Comparison of ENCODE assay signal across 1 cellular context in the genomic region with DNA sequence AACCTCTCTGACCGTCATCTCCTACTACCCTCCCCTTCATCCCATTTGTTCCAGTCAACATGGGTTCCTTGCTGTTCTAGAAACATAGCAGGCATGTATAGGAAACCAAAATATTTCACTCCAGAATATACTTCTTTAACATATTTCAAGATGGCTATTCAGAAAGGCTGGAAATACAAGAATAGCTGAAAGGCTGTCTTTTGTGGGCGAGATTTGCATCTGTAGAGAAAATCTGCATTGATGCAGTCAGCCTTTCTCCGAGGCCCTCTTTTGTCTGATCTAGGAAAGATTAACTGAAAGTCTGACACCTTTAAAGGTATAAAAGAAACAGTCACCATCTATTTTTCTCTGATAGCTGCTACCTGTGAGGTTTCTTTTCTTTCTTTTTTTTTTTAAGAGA.
TF ChIP-seq lines count a peak whose summit lies in the region.

No MANE protein-coding gene starts in this region.

TF ChIP-seq in GM23338, 12 proteins besides CTCF, POLR2A, EP300 and RAD21 (continued from another document):
- TF ChIP-seq, protein P1, sequence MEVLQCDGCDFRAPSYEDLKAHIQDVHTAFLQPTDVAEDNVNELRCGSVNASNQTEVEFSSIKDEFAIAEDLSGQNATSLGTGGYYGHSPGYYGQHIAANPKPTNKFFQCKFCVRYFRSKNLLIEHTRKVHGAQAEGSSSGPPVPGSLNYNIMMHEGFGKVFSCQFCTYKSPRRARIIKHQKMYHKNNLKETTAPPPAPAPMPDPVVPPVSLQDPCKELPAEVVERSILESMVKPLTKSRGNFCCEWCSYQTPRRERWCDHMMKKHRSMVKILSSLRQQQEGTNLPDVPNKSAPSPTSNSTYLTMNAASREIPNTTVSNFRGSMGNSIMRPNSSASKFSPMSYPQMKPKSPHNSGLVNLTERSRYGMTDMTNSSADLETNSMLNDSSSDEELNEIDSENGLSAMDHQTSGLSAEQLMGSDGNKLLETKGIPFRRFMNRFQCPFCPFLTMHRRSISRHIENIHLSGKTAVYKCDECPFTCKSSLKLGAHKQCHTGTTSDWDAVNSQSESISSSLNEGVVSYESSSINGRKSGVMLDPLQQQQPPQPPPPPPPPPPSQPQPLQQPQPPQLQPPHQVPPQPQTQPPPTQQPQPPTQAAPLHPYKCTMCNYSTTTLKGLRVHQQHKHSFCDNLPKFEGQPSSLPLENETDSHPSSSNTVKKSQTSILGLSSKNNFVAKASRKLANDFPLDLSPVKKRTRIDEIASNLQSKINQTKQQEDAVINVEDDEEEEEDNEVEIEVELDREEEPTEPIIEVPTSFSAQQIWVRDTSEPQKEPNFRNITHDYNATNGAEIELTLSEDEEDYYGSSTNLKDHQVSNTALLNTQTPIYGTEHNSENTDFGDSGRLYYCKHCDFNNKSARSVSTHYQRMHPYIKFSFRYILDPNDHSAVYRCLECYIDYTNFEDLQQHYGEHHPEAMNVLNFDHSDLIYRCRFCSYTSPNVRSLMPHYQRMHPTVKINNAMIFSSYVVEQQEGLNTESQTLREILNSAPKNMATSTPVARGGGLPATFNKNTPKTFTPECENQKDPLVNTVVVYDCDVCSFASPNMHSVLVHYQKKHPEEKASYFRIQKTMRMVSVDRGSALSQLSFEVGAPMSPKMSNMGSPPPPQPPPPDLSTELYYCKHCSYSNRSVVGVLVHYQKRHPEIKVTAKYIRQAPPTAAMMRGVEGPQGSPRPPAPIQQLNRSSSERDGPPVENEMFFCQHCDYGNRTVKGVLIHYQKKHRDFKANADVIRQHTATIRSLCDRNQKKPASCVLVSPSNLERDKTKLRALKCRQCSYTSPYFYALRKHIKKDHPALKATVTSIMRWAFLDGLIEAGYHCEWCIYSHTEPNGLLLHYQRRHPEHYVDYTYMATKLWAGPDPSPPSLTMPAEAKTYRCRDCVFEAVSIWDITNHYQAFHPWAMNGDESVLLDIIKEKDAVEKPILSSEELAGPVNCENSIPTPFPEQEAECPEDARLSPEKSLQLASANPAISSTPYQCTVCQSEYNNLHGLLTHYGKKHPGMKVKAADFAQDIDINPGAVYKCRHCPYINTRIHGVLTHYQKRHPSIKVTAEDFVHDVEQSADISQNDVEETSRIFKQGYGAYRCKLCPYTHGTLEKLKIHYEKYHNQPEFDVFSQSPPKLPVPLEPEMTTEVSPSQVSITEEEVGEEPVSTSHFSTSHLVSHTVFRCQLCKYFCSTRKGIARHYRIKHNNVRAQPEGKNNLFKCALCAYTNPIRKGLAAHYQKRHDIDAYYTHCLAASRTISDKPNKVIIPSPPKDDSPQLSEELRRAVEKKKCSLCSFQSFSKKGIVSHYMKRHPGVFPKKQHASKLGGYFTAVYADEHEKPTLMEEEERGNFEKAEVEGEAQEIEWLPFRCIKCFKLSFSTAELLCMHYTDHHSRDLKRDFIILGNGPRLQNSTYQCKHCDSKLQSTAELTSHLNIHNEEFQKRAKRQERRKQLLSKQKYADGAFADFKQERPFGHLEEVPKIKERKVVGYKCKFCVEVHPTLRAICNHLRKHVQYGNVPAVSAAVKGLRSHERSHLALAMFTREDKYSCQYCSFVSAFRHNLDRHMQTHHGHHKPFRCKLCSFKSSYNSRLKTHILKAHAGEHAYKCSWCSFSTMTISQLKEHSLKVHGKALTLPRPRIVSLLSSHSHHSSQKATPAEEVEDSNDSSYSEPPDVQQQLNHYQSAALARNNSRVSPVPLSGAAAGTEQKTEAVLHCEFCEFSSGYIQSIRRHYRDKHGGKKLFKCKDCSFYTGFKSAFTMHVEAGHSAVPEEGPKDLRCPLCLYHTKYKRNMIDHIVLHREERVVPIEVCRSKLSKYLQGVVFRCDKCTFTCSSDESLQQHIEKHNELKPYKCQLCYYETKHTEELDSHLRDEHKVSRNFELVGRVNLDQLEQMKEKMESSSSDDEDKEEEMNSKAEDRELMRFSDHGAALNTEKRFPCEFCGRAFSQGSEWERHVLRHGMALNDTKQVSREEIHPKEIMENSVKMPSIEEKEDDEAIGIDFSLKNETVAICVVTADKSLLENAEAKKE (CRISPR knock-in tag; IDR thresholded peaks at IDR 0.05) = no peak
- no peak for TF ChIP-seq POLR2AphosphoS5 (IDR thresholded peaks at IDR 0.05; ENCODE audit: low read depth)
- TF ChIP-seq CREB1 (CRISPR knock-in tag; IDR thresholded peaks at IDR 0.05; ENCODE audit: low read depth) = no peak
- no peak for TF ChIP-seq JUNB (IDR thresholded peaks at IDR 0.05; ENCODE audit: unreplicated experiment)
- no peak for TF ChIP-seq ZNF114 (CRISPR knock-in tag; IDR thresholded peaks at IDR 0.05)
- TF ChIP-seq STAT1 (IDR thresholded peaks at IDR 0.05; ENCODE audit: unreplicated experiment) = no peak
- TF ChIP-seq NANOG (IDR thresholded peaks at IDR 0.05; ENCODE audit: borderline replicate concordance) = no peak
- no peak for TF ChIP-seq EZH2 (IDR thresholded peaks at IDR 0.05; ENCODE audit: low read depth, unreplicated experiment)
- TF ChIP-seq, protein P2, sequence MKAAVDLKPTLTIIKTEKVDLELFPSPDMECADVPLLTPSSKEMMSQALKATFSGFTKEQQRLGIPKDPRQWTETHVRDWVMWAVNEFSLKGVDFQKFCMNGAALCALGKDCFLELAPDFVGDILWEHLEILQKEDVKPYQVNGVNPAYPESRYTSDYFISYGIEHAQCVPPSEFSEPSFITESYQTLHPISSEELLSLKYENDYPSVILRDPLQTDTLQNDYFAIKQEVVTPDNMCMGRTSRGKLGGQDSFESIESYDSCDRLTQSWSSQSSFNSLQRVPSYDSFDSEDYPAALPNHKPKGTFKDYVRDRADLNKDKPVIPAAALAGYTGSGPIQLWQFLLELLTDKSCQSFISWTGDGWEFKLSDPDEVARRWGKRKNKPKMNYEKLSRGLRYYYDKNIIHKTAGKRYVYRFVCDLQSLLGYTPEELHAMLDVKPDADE (IDR thresholded peaks at IDR 0.05) = no peak
- no peak for TF ChIP-seq ZNF331 (CRISPR knock-in tag; IDR thresholded peaks at IDR 0.05; ENCODE audit: low read depth)
- TF ChIP-seq, protein P3, sequence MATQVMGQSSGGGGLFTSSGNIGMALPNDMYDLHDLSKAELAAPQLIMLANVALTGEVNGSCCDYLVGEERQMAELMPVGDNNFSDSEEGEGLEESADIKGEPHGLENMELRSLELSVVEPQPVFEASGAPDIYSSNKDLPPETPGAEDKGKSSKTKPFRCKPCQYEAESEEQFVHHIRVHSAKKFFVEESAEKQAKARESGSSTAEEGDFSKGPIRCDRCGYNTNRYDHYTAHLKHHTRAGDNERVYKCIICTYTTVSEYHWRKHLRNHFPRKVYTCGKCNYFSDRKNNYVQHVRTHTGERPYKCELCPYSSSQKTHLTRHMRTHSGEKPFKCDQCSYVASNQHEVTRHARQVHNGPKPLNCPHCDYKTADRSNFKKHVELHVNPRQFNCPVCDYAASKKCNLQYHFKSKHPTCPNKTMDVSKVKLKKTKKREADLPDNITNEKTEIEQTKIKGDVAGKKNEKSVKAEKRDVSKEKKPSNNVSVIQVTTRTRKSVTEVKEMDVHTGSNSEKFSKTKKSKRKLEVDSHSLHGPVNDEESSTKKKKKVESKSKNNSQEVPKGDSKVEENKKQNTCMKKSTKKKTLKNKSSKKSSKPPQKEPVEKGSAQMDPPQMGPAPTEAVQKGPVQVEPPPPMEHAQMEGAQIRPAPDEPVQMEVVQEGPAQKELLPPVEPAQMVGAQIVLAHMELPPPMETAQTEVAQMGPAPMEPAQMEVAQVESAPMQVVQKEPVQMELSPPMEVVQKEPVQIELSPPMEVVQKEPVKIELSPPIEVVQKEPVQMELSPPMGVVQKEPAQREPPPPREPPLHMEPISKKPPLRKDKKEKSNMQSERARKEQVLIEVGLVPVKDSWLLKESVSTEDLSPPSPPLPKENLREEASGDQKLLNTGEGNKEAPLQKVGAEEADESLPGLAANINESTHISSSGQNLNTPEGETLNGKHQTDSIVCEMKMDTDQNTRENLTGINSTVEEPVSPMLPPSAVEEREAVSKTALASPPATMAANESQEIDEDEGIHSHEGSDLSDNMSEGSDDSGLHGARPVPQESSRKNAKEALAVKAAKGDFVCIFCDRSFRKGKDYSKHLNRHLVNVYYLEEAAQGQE (IDR thresholded peaks at IDR 0.05; ENCODE audit: unreplicated experiment) = no peak
TF ChIP-seq in GM23338: peak in this region for 0.
